22 cellular contexts compared by ENCODE assay signal in genomic region chr19:29800086-29800825, GRCh38. TPM values are rescaled to one million over a fixed set of nuclear protein-coding genes. Genes with fewer than 3 reads are reported as not detected.
DNase-seq lines count a peak whose midpoint lies in the region; FAIRE-seq and TF ChIP-seq lines count a peak whose summit lies in the region.
"Had no signal": no experiment of that assay in that cellular context is flagged by ENCODE, and none has a peak within 500 bp of the region (broad histone marks: within the 10 kb centered on the region; RNA-seq: fewer than 3 reads in every experiment).

No MANE protein-coding gene starts in this region.

- CTCF ChIA-PET in MCF 10A (lab: Yijun Ruan, JAX): interaction anchor here (0.6 to 0.8 kb wide), 2 partner anchors 72 to 477 kb away, joined by 3 to 4 read pairs; no protein-coding TSS in a partner anchor
- CTCF ChIA-PET in mammary epithelial cell (lab: Charles Lee; ENCODE audit: low non-redundant PET): no interaction called here
- CTCF ChIA-PET in HEK293T (lab: Yijun Ruan, JAX): interaction anchor here (0.6 to 0.7 kb wide), 2 partner anchors 9 to 1254 kb away, joined by 3 to 5 read pairs; no protein-coding TSS in a partner anchor

- H3K9me3 ChIP-seq in mammary epithelial cell (replicated peaks; ENCODE audit: insufficient read depth, low read length) (no peaks in the 10 kb centered on the region), kidney (ENCODE audit: control insufficient read depth in 1 of 2, low read length in 2 of 2) (no peaks in the 10 kb centered on the region)
- H3K9me3 ChIP-seq: BLaER1 had no signal

- intact Hi-C loops in MCF 10A (cut with micrococcal nuclease) (no loop called here), mammary epithelial cell (cut with micrococcal nuclease) (no loop called here), kidney (cut with DNase I) (no loop called here)

- H3K9me3 Mint-ChIP-seq in MCF 10A (ENCODE audit: unreplicated experiment): no peaks in the 10 kb centered on the region
- H3K9me3 Mint-ChIP-seq in type B pancreatic cell: no peaks in the 10 kb centered on the region
- H3K9me3 Mint-ChIP-seq: CD4-positive, CD25-positive, alpha-beta regulatory T cell had no signal

- H3K27ac ChIP-seq in mammary epithelial cell (ENCODE audit: insufficient read depth, low read depth, low read length) (no peak overlapping the region), kidney (ENCODE audit: low read depth in 2 of 2, low read length in 2 of 2) (no peak overlapping the region)
- H3K27ac ChIP-seq: BLaER1, RWPE1 had no signal

- no peak overlapping the region for H2AFZ ChIP-seq in mammary epithelial cell (ENCODE audit: low read depth, low read length)

- in situ Hi-C loops in mammary epithelial cell (cut with MboI; ENCODE audit: low sequenced_read_pairs in 2 of 2): no loop called here

- no peaks in the 10 kb centered on the region for H3K4me1 ChIP-seq in mammary epithelial cell (ENCODE audit: insufficient read depth, low read length)
- H3K4me1 ChIP-seq in kidney (ENCODE audit: control insufficient read depth in 1 of 2, insufficient read depth in 1 of 2, low read depth in 1 of 2, low read length in 2 of 2): peaks cover 0 to 1% of the 10 kb centered on the region in 2 donors

- no peaks in the 10 kb centered on the region for H3K79me2 ChIP-seq in mammary epithelial cell (ENCODE audit: insufficient read depth, low read length)

- no peak overlapping the region for H3K27ac Mint-ChIP-seq in MCF 10A (ENCODE audit: low read depth, unreplicated experiment)
- H3K27ac Mint-ChIP-seq in type B pancreatic cell: peak overlapping the region; percentile 68
- H3K27ac Mint-ChIP-seq: CD4-positive, CD25-positive, alpha-beta regulatory T cell had no signal

- H3K36me3 Mint-ChIP-seq in MCF 10A (ENCODE audit: insufficient read depth, unreplicated experiment) (no peaks in the 10 kb centered on the region), type B pancreatic cell (no peaks in the 10 kb centered on the region)
- H3K36me3 Mint-ChIP-seq: CD4-positive, CD25-positive, alpha-beta regulatory T cell had no signal

- H3K27me3 Mint-ChIP-seq in MCF 10A (ENCODE audit: insufficient read depth, unreplicated experiment): no peaks in the 10 kb centered on the region
- no peaks in the 10 kb centered on the region for H3K27me3 Mint-ChIP-seq in type B pancreatic cell

- POLR2A ChIA-PET in MCF 10A (lab: Yijun Ruan, JAX): no interaction called here
- POLR2A ChIA-PET in HEK293T (lab: Yijun Ruan, JAX): no interaction called here

- BruUV-seq in MCF 10A (replicated peaks; lab: Mats Ljungman, UMichigan): no TSS peak
- BruUV-seq in mammary epithelial cell (replicated peaks; lab: Mats Ljungman, UMichigan): no TSS peak

- DNase-seq in MCF 10A (ENCODE audit: unreplicated experiment): peak; percentile 41
- DNase-seq in mammary epithelial cell: no peak
- DNase-seq in NCI-H69 (lab: John Stamatoyannopoulos, UW): peak; percentile 14
- peak; percentile 23 for DNase-seq in kidney
- DNase-seq in type B pancreatic cell (ENCODE audit: extremely low spot score, unreplicated experiment): no peak
- DNase-seq in NCI-H187 (lab: John Stamatoyannopoulos, UW): no peak
- DNase-seq in HEK293T (ENCODE audit: extremely low spot score): no peak
- no peak for DNase-seq in dermis blood vessel endothelial cell
- DNase-seq: CD4-positive, CD25-positive, alpha-beta regulatory T cell; GOT3; HCEC 1CT; KBM-7; MM.1S; NCI-H2029 treated with DMSO at 0.1 percent for 48 hours; NCI-H446 treated with DMSO at 0.1 percent for 48 hours; NCI-H526; SHP77 treated with DMSO at 0.1 percent for 48 hours had no signal

- H3K9ac ChIP-seq in mammary epithelial cell (ENCODE audit: insufficient read depth, low read length) (no peak overlapping the region), kidney (ENCODE audit: low read length in 2 of 2) (no peak overlapping the region)
- H3K9ac ChIP-seq: BLaER1 had no signal

- H4K20me1 ChIP-seq in mammary epithelial cell (ENCODE audit: insufficient read depth, low read length): no peaks in the 10 kb centered on the region
- H4K20me1 ChIP-seq: BLaER1 had no signal

- FAIRE-seq in kidney (lab: Jason Lieb, UNC): no peak
- FAIRE-seq: A204.1, D721Med, G401.6 had no signal

- H3K4me1 Mint-ChIP-seq in MCF 10A (ENCODE audit: insufficient read depth, unreplicated experiment) (peaks cover 6% of the 10 kb centered on the region), type B pancreatic cell (ENCODE audit: unreplicated experiment) (peaks cover 16% of the 10 kb centered on the region)

- no peak overlapping the region for H3K4me2 ChIP-seq in mammary epithelial cell (ENCODE audit: insufficient read depth, low read depth, low read length)
- H3K4me2 ChIP-seq: BLaER1 had no signal

- H3K27me3 ChIP-seq in mammary epithelial cell (ENCODE audit: insufficient read depth, low read length): peaks cover 1% of the 10 kb centered on the region
- H3K27me3 ChIP-seq: BLaER1 had no signal

- no peak overlapping the region for H3K4me3 ChIP-seq in mammary epithelial cell (replicated peaks in 1 of 3; ENCODE audit: insufficient read depth in 1 of 3, low read depth in 2 of 3, low read length in 3 of 3)
- H3K4me3 ChIP-seq in kidney (ENCODE audit: low read length in 2 of 2): no peak overlapping the region
- H3K4me3 ChIP-seq: BLaER1 had no signal

- TF ChIP-seq CTCF in MCF 10A (IDR thresholded peaks at IDR 0.05; ENCODE audit: unreplicated experiment) (no peak), mammary epithelial cell (conservative IDR thresholded peaks at IDR 0.05 in 1 of 2, IDR thresholded peaks at IDR 0.05 in 1 of 2; ENCODE audit: extremely low read depth in 1 of 2, insufficient read depth in 1 of 2, low read depth in 1 of 2, low read length in 2 of 2) (no peak), kidney (IDR thresholded peaks at IDR 0.05; ENCODE audit: borderline replicate concordance, extremely low read depth, insufficient read depth) (no peak), type B pancreatic cell (conservative IDR thresholded peaks at IDR 0.05) (no peak)

- WGBS in mammary epithelial cell (ENCODE audit: low coverage, missing lambda C conversion rate): 67% methylated on average over 8 of the region's 12 CpGs

- H3K36me3 ChIP-seq in mammary epithelial cell (ENCODE audit: insufficient read depth, low read length): no peaks in the 10 kb centered on the region
- no peaks in the 10 kb centered on the region for H3K36me3 ChIP-seq in kidney (ENCODE audit: control insufficient read depth in 1 of 2, insufficient read depth in 2 of 2, low read length in 2 of 2)
- H3K36me3 ChIP-seq: BLaER1 had no signal

- dilution Hi-C loops in mammary epithelial cell (cut with HindIII; ENCODE audit: low sequenced_read_pairs): loop anchor here (5.0 kb wide), 1 partner anchor 38 kb away; no protein-coding TSS in a partner anchor

- no peak overlapping the region for H3K4me3 Mint-ChIP-seq in MCF 10A (ENCODE audit: unreplicated experiment)
- H3K4me3 Mint-ChIP-seq in type B pancreatic cell: peak overlapping the region; percentile 4

TF ChIP-seq in HEK293T, 16 proteins besides CTCF, POLR2A, EP300 and RAD21:
- TF ChIP-seq LEF1 (IDR thresholded peaks at IDR 0.05; ENCODE audit: borderline replicate concordance): no peak
- TF ChIP-seq PKNOX1 (IDR thresholded peaks at IDR 0.05): no peak
- no peak for TF ChIP-seq L3MBTL2 (conservative IDR thresholded peaks at IDR 0.05)
- no peak for TF ChIP-seq NFRKB (IDR thresholded peaks at IDR 0.05)
- TF ChIP-seq SUZ12 (IDR thresholded peaks at IDR 0.05): no peak
- TF ChIP-seq CTBP1 (IDR thresholded peaks at IDR 0.05; ENCODE audit: borderline replicate concordance): no peak
- no peak for TF ChIP-seq ELF4 (IDR thresholded peaks at IDR 0.05)
- TF ChIP-seq FOXA1 (IDR thresholded peaks at IDR 0.05): no peak

RNA-seq across cellular contexts. Expression of gene CCNE1, which starts 11.5 kb away (rescaled TPM):
- total RNA-seq in MCF 10A (2022) (3.0 and 3.5 TPM in 2 replicates), mammary epithelial cell (10 to 100 TPM in 1 of 2 donors, 1 to 10 TPM in 1; 5.3 to 10.5 TPM), kidney (1.4 TPM), type B pancreatic cell (ENCODE audit: low replicate concordance) (12.0 and 13.5 TPM in 2 replicates), dermis blood vessel endothelial cell (5.3 and 8.1 TPM in 2 replicates)
- polyA plus RNA-seq in mammary epithelial cell (13.9 TPM), kidney (ENCODE audit: insufficient read depth, low read depth, low replicate concordance) (1.3 TPM)
- 6.5 TPM for polyA minus RNA-seq in mammary epithelial cell

Comparison
In these comparisons a context has a peak if more than half of its experiments do, and no peak if none do; other contexts are left out.
1. DNase-seq: peak in MCF 10A (single experiment), NCI-H69 (single experiment) and kidney (single experiment); none in mammary epithelial cell (single experiment), type B pancreatic cell (single experiment), NCI-H187 (0 of 2), HEK293T (single experiment) and dermis blood vessel endothelial cell (single experiment).